1 cellular context compared by ENCODE assay signal in genomic region chr11:48005878-48006277, GRCh38.
TF ChIP-seq lines count a peak whose summit lies in the region.

No MANE protein-coding gene starts in this region.

TF ChIP-seq in K562, 482 proteins besides CTCF, POLR2A, EP300 and RAD21 (continued from another document):
- TF ChIP-seq MITF (IDR thresholded peaks at IDR 0.05) (no peak), TEAD4 (IDR thresholded peaks at IDR 0.05; ENCODE audit: low read length) (peak; percentile 19; the same call in 1 of the 2 replicates), TEAD4 (CRISPR knock-in tag; IDR thresholded peaks at IDR 0.05; ENCODE audit: borderline replicate concordance) (no peak), CBFA2T2 (conservative IDR thresholded peaks at IDR 0.05) (peak; percentile 58), CBFA2T3 (IDR thresholded peaks at IDR 0.05) (peak; percentile 67), MLLT1 (IDR thresholded peaks at IDR 0.05) (no peak)
